Comparison of ENCODE assay signal across 23 cellular contexts in the genomic region with DNA sequence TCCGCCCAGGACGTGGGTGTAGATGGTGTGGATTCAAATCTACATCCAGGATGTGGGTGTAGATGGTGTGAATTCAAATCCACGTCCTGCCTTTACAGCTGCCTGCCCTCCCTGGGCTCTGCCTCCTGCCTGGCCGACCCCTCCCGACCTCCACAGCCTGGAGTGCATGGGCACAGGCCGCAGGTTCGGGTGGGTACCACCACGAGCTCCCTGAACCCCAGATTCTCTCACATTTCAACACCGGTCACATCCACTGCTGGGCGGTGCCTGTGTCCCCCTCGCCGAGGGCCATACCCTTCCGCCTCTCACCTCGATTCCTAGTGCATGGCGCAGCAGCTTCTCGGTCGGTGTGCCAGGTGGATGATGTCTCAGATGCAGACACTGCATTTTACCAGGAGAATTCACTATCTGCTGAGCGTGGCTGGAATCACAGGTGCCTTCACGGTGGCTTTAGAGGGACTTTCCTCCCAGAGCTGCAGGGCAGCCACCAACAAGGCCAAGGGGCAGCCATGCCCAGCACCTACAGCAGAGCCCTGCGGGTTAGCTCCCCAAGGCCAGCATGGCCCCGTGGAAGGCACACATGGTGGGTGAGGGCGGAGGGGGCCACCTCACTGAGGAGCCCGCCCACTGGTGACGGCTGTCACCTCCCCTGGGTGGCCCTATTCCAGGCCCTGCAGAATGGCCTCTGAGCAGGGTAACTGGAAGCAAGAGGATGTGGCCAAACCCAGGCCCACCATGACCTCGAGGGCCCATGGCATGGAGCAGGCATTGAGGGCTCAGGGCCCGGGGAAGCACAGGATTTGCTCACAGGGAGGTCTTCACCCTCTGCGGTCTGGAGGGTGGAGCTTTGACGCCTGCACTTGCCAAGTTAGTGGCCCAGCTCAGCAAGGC.
"Had no signal": no experiment of that assay in that cellular context is flagged by ENCODE, and none has a peak within 500 bp of the region (broad histone marks: within the 10 kb centered on the region; RNA-seq: fewer than 3 reads in every experiment).

No MANE protein-coding gene starts in this region.

- H3K4me3 ChIP-seq: K562, SJCRH30 had no signal

- H3K9ac ChIP-seq: SK-N-SH had no signal

- H3K27ac ChIP-seq: RWPE1, SJCRH30, WERI-Rb-1 had no signal

- H3K4me1 ChIP-seq: SJCRH30 had no signal

- ATAC-seq: activated CD4-positive, alpha-beta T cell treated with anti-CD3 and anti-CD28 coated beads for 36 hours; activated T-cell treated with anti-CD3 and anti-CD28 coated beads, Interleukin-2, amount 50 U/mL, for 72 hours; K562; Panc1 had no signal

- H3K4me2 ChIP-seq: SK-N-SH had no signal

- H3K9me3 ChIP-seq: SJCRH30, SK-N-SH had no signal

- DNase-seq: activated CD4-positive, alpha-beta memory T cell treated with anti-CD3 and anti-CD28 coated beads, Interleukin-2, amount 10 ng/mL, durations not matched to agents 7 days and 5 days; activated CD4-positive, alpha-beta T cell treated with anti-CD3 and anti-CD28 coated beads for 36 hours; activated CD4-positive, alpha-beta T cell treated with anti-CD3 and anti-CD28 coated beads, Interleukin-2, amount 50 U/mL, for 1 hour; activated naive CD4-positive, alpha-beta T cell; activated T-cell treated with anti-CD3 and anti-CD28 coated beads for 4 hours; activated T-cell treated with anti-CD3 and anti-CD28 coated beads, Interleukin-2, amount 50 U/mL, for 72 hours; amygdala; cerebellar nuclear complex; Karpas-422; MM.1S; NCI-H146; NCI-H1930; NCI-H69; NK-92 treated with Interleukin-12 subunit alpha and Interleukin-12 subunit beta, amount 100 ng/mL, for 24 hours; OCI-M1; Right ventricle myocardium superior; SJCRH30; SK-N-SH; T-helper 1 cell; WERI-Rb-1 had no signal

- H3K27me3 ChIP-seq: SJCRH30 had no signal

- H3K36me3 ChIP-seq: SJCRH30, WERI-Rb-1 had no signal
